ENCODE assay signal across 15 cellular contexts in the genomic region with DNA sequence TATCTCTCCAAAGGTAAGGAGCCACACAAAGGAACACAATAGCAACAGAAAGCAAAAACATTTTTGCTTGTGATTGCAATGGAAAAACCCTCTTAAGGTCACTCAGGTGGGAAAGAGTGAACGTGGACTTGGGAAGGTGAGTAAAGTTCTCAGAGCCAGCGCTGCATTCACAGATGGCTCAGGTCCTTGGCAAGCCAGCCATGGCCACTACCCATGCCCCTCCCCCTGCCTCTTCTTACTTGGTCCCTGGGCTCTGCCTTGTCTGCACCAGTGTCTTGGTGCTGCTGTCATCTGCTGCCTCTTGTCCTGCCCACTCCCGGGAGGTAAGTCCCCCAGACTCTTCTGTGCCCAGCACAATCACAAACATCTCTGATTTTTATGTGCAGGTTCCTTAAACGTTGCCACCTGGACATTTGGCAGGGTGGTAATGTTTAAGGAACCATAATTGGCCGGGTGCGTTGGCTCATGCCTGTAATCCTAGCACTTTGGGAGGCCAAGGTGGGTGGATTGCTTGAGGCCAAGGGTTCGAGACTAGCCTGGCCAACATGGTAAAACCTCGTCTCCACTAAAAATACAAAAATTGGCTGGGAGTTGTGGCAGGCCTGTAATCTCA.
DNase-seq lines count a peak whose midpoint lies in the region; ATAC-seq, FAIRE-seq and TF ChIP-seq lines count a peak whose summit lies in the region.
"Had no signal": no experiment of that assay in that cellular context is flagged by ENCODE, and none has a peak within 500 bp of the region (broad histone marks: within the 10 kb centered on the region; RNA-seq: fewer than 3 reads in every experiment).

No MANE protein-coding gene starts in this region.

- peak overlapping the region; percentile 52; the same call in 1 of the 2 replicates for H2AFZ ChIP-seq in GM23338

- peaks cover 20% of the 10 kb centered on the region for H3K4me1 ChIP-seq in GM23338 (ENCODE audit: insufficient read depth)
- H3K4me1 ChIP-seq in body of pancreas: peaks cover 4% of the 10 kb centered on the region
- peaks cover 0 to 6% (median 0%) of the 10 kb centered on the region in 3 donors for H3K4me1 ChIP-seq in pancreas
- H3K4me1 ChIP-seq in upper lobe of right lung: peaks cover 9% of the 10 kb centered on the region

- 52 to 59% methylated on average over 8 of the region's 8 CpGs for WGBS in body of pancreas, 2 donors
- 48 to 50% methylated on average over 8 of the region's 8 CpGs for WGBS in pancreas, 2 donors

- FAIRE-seq in pancreas (lab: Jason Lieb, UNC): no peak
- FAIRE-seq: A204.1, HepG2, HTR-8/SVneo had no signal

- no peaks in the 10 kb centered on the region for H3K9me3 ChIP-seq in body of pancreas
- no peaks in the 10 kb centered on the region for H3K9me3 ChIP-seq in pancreas
- no peaks in the 10 kb centered on the region for H3K9me3 ChIP-seq in upper lobe of right lung

- TF ChIP-seq CTCF in GM23338 (conservative IDR thresholded peaks at IDR 0.05; ENCODE audit: low read depth in 2 of 2): no peak
- TF ChIP-seq CTCF in body of pancreas (IDR thresholded peaks at IDR 0.05): no peak
- TF ChIP-seq CTCF in pancreas (IDR thresholded peaks at IDR 0.05): no peak
- no peak for TF ChIP-seq CTCF in upper lobe of right lung (IDR thresholded peaks at IDR 0.05)
- no peak for TF ChIP-seq CTCF in GM20000 (IDR thresholded peaks at IDR 0.05; ENCODE audit: extremely low read depth, missing control alignments)

- no peak for TF ChIP-seq POLR2A in body of pancreas (IDR thresholded peaks at IDR 0.05)

- no peak for ATAC-seq in GM23338
- peak; percentile 85 for ATAC-seq in body of pancreas
- ATAC-seq in pancreas: peak; percentile 83 to 95 (median 89)
- ATAC-seq in upper lobe of right lung: peak; percentile 14
- no peak for ATAC-seq in GM18858 (IDR thresholded peaks at IDR 0.05; ENCODE audit: unreplicated experiment)
- ATAC-seq: HepG2 had no signal

- no peak overlapping the region for H3K27ac Mint-ChIP-seq in GM23338
- H3K27ac Mint-ChIP-seq: B cell; CD4-positive, alpha-beta T cell had no signal

- H3K27me3 Mint-ChIP-seq in GM23338 (ENCODE audit: insufficient read depth, low read depth, poor library complexity): peaks cover 1% of the 10 kb centered on the region
- H3K27me3 Mint-ChIP-seq: B cell had no signal

- no peak overlapping the region for H3K4me2 ChIP-seq in GM23338

- H3K36me3 ChIP-seq in GM23338 (ENCODE audit: insufficient read depth) (no peaks in the 10 kb centered on the region), body of pancreas (replicated peaks in 1 of 2; ENCODE audit: insufficient read depth in 1 of 2, low read depth in 2 of 2) (no peaks in the 10 kb centered on the region), pancreas (no peaks in the 10 kb centered on the region), upper lobe of right lung (no peaks in the 10 kb centered on the region)

- H3K4me1 Mint-ChIP-seq in GM23338: peaks cover 7% of the 10 kb centered on the region
- H3K4me1 Mint-ChIP-seq: B cell had no signal

- H3K79me2 ChIP-seq in GM23338 (replicated peaks; ENCODE audit: insufficient read depth): no peaks in the 10 kb centered on the region

- no peaks in the 10 kb centered on the region; the same call in 2 of the 3 replicates for H3K9me3 Mint-ChIP-seq in GM23338
- H3K9me3 Mint-ChIP-seq: CD4-positive, alpha-beta T cell had no signal

- H3K27ac ChIP-seq in GM23338 (ENCODE audit: low read depth): no peak overlapping the region
- peak overlapping the region; percentile 3 to 35 (median 32) for H3K27ac ChIP-seq in body of pancreas
- no peak overlapping the region for H3K27ac ChIP-seq in pancreas
- no peak overlapping the region for H3K27ac ChIP-seq in upper lobe of right lung

- peaks cover 2% of the 10 kb centered on the region; the same call in 1 of the 2 replicates for H3K9me2 ChIP-seq in GM23338 (ENCODE audit: insufficient read depth)

- H3F3A ChIP-seq in GM23338 (replicated peaks; ENCODE audit: low read depth): no peaks in the 10 kb centered on the region

- H3K4me3 Mint-ChIP-seq in GM23338: no peak overlapping the region
- H3K4me3 Mint-ChIP-seq: B cell; CD4-positive, alpha-beta T cell had no signal

- H3K4me3 ChIP-seq in GM23338 (no peak overlapping the region), body of pancreas (no peak overlapping the region), pancreas (no peak overlapping the region), upper lobe of right lung (no peak overlapping the region)

- no peaks in the 10 kb centered on the region for H3K36me3 Mint-ChIP-seq in GM23338 (ENCODE audit: low read depth)

- DNase-seq in GM23338 (ENCODE audit: low spot score) (no peak), body of pancreas (peak; percentile 51 to 72 (median 60)), pancreas (peak in 4 of 6 donors; percentile 38 to 53 (median 46)), upper lobe of right lung (no peak), NCI-H1694 treated with DMSO at 0.1 percent for 48 hours (lab: John Stamatoyannopoulos, UW) (no peak), GM20000 (ENCODE audit: low spot score) (no peak)
- DNase-seq: CD4-positive, alpha-beta T cell; DND-41; GF-D8; H7 had no signal

- intact Hi-C loops in body of pancreas (cut with DNase I): no loop called here
- intact Hi-C loops in pancreas (cut with DNase I): no loop called here
- intact Hi-C loops in upper lobe of right lung (cut with DNase I): no loop called here

- H4K20me1 ChIP-seq in GM23338 (replicated peaks; ENCODE audit: insufficient read depth): no peaks in the 10 kb centered on the region

- no peaks in the 10 kb centered on the region for H3K27me3 ChIP-seq in GM23338 (ENCODE audit: insufficient read depth)
- no peaks in the 10 kb centered on the region for H3K27me3 ChIP-seq in body of pancreas
- H3K27me3 ChIP-seq in pancreas: no peaks in the 10 kb centered on the region
- no peaks in the 10 kb centered on the region for H3K27me3 ChIP-seq in upper lobe of right lung

TF ChIP-seq in GM23338, 12 proteins besides CTCF, POLR2A, EP300 and RAD21 (continues in another document):
- TF ChIP-seq NANOG (IDR thresholded peaks at IDR 0.05; ENCODE audit: borderline replicate concordance): no peak
- TF ChIP-seq JUNB (IDR thresholded peaks at IDR 0.05; ENCODE audit: unreplicated experiment): no peak
- no peak for TF ChIP-seq ZNF331 (CRISPR knock-in tag; IDR thresholded peaks at IDR 0.05; ENCODE audit: low read depth)
- TF ChIP-seq CREB1 (CRISPR knock-in tag; IDR thresholded peaks at IDR 0.05; ENCODE audit: low read depth): no peak
- TF ChIP-seq EZH2phosphoT487 (IDR thresholded peaks at IDR 0.05; ENCODE audit: unreplicated experiment): no peak
- TF ChIP-seq, protein P1, sequence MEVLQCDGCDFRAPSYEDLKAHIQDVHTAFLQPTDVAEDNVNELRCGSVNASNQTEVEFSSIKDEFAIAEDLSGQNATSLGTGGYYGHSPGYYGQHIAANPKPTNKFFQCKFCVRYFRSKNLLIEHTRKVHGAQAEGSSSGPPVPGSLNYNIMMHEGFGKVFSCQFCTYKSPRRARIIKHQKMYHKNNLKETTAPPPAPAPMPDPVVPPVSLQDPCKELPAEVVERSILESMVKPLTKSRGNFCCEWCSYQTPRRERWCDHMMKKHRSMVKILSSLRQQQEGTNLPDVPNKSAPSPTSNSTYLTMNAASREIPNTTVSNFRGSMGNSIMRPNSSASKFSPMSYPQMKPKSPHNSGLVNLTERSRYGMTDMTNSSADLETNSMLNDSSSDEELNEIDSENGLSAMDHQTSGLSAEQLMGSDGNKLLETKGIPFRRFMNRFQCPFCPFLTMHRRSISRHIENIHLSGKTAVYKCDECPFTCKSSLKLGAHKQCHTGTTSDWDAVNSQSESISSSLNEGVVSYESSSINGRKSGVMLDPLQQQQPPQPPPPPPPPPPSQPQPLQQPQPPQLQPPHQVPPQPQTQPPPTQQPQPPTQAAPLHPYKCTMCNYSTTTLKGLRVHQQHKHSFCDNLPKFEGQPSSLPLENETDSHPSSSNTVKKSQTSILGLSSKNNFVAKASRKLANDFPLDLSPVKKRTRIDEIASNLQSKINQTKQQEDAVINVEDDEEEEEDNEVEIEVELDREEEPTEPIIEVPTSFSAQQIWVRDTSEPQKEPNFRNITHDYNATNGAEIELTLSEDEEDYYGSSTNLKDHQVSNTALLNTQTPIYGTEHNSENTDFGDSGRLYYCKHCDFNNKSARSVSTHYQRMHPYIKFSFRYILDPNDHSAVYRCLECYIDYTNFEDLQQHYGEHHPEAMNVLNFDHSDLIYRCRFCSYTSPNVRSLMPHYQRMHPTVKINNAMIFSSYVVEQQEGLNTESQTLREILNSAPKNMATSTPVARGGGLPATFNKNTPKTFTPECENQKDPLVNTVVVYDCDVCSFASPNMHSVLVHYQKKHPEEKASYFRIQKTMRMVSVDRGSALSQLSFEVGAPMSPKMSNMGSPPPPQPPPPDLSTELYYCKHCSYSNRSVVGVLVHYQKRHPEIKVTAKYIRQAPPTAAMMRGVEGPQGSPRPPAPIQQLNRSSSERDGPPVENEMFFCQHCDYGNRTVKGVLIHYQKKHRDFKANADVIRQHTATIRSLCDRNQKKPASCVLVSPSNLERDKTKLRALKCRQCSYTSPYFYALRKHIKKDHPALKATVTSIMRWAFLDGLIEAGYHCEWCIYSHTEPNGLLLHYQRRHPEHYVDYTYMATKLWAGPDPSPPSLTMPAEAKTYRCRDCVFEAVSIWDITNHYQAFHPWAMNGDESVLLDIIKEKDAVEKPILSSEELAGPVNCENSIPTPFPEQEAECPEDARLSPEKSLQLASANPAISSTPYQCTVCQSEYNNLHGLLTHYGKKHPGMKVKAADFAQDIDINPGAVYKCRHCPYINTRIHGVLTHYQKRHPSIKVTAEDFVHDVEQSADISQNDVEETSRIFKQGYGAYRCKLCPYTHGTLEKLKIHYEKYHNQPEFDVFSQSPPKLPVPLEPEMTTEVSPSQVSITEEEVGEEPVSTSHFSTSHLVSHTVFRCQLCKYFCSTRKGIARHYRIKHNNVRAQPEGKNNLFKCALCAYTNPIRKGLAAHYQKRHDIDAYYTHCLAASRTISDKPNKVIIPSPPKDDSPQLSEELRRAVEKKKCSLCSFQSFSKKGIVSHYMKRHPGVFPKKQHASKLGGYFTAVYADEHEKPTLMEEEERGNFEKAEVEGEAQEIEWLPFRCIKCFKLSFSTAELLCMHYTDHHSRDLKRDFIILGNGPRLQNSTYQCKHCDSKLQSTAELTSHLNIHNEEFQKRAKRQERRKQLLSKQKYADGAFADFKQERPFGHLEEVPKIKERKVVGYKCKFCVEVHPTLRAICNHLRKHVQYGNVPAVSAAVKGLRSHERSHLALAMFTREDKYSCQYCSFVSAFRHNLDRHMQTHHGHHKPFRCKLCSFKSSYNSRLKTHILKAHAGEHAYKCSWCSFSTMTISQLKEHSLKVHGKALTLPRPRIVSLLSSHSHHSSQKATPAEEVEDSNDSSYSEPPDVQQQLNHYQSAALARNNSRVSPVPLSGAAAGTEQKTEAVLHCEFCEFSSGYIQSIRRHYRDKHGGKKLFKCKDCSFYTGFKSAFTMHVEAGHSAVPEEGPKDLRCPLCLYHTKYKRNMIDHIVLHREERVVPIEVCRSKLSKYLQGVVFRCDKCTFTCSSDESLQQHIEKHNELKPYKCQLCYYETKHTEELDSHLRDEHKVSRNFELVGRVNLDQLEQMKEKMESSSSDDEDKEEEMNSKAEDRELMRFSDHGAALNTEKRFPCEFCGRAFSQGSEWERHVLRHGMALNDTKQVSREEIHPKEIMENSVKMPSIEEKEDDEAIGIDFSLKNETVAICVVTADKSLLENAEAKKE (CRISPR knock-in tag; IDR thresholded peaks at IDR 0.05): no peak

Comparison
In these comparisons a context has a peak if more than half of its experiments do, and no peak if none do; other contexts are left out.
1. ATAC-seq: peak in body of pancreas (single experiment), pancreas (4 of 4) and upper lobe of right lung (single experiment); none in GM23338 (single experiment) and GM18858 (single experiment).
2. DNase-seq: peak in body of pancreas (4 of 4) and pancreas (4 of 6); none in GM23338 (single experiment), upper lobe of right lung (single experiment), NCI-H1694 treated with DMSO at 0.1 percent for 48 hours (single experiment) and GM20000 (single experiment).
3. H3K27ac ChIP-seq: peak in body of pancreas (4 of 4); none in GM23338 (single experiment), pancreas (0 of 4) and upper lobe of right lung (single experiment).